Comparison of ENCODE assay signal across 11 cellular contexts in genomic region chr11:125627236-125627910, GRCh38. TPM values are rescaled to one million over a fixed set of nuclear protein-coding genes. Genes with fewer than 3 reads are reported as not detected.
DNase-seq lines count a peak whose midpoint lies in the region; ATAC-seq, FAIRE-seq and TF ChIP-seq lines count a peak whose summit lies in the region.
"Had no signal": no experiment of that assay in that cellular context is flagged by ENCODE, and none has a peak within 500 bp of the region (broad histone marks: within the 10 kb centered on the region; RNA-seq: fewer than 3 reads in every experiment).

No MANE protein-coding gene starts in this region.

- H4K20me1 ChIP-seq in fibroblast of lung (ENCODE audit: control insufficient read depth, extremely low read depth, insufficient read depth, low read length), result no peaks in the 10 kb centered on the region

- H3K4me3 Mint-ChIP-seq in activated T-cell treated with anti-CD3 and anti-CD28 coated beads, Interleukin-2, amount 50 U/mL, for 4 hours, result peak overlapping the region; percentile 97

- no peak for DNase-seq in activated T-cell treated with anti-CD3 and anti-CD28 coated beads, Interleukin-2, amount 50 U/mL, for 4 hours
- DNase-seq in activated T-cell treated with anti-CD3 and anti-CD28 coated beads, Interleukin-2, amount 50 U/mL, for 48 hours, result no peak
- DNase-seq in SK-N-MC (ENCODE audit: low read depth, low spot score) (no peak), fibroblast of lung (ENCODE audit: low read depth in 2 of 2) (peak; percentile 11 to 62), small intestine (no peak), GOT3 (lab: John Stamatoyannopoulos, UW) (no peak), NCI-H1048 (lab: John Stamatoyannopoulos, UW) (no peak)
- DNase-seq: effector memory CD4-positive, alpha-beta T cell had no signal

- peaks cover 17% of the 10 kb centered on the region for H3K4me1 Mint-ChIP-seq in activated T-cell treated with anti-CD3 and anti-CD28 coated beads, Interleukin-2, amount 50 U/mL, for 4 hours (ENCODE audit: low read depth)

- no peak for ATAC-seq in activated T-cell treated with anti-CD3 and anti-CD28 coated beads, Interleukin-2, amount 50 U/mL, for 4 hours

- 53 to 59% (median 55%) methylated on average over 7 of the region's 7 CpGs for WGBS in small intestine, 3 donors

- H3K27me3 ChIP-seq in fibroblast of lung (ENCODE audit: control insufficient read depth, insufficient read depth, low read length) (no peaks in the 10 kb centered on the region), skeletal muscle satellite cell (ENCODE audit: control insufficient read depth, insufficient read depth, low read length) (no peaks in the 10 kb centered on the region), small intestine (ENCODE audit: control insufficient read depth in 2 of 2, insufficient read depth in 2 of 2, low read length in 2 of 2) (no peaks in the 10 kb centered on the region)

- H3K36me3 ChIP-seq in SK-N-MC (ENCODE audit: insufficient read depth, low read length) (peaks cover 43% of the 10 kb centered on the region), fibroblast of lung (ENCODE audit: control insufficient read depth, insufficient read depth, low read length) (no peaks in the 10 kb centered on the region), skeletal muscle satellite cell (ENCODE audit: insufficient read depth, low read length) (peaks cover 10% of the 10 kb centered on the region), small intestine (ENCODE audit: control insufficient read depth in 2 of 2, insufficient read depth in 2 of 2, low read length in 2 of 2) (no peaks in the 10 kb centered on the region)

- peaks cover 2% of the 10 kb centered on the region for H3K4me1 ChIP-seq in fibroblast of lung (ENCODE audit: control insufficient read depth, extremely low read depth, insufficient read depth, low read length)
- H3K4me1 ChIP-seq in skeletal muscle satellite cell (ENCODE audit: control insufficient read depth, insufficient read depth, low read length), result peaks cover 19% of the 10 kb centered on the region
- H3K4me1 ChIP-seq in small intestine (ENCODE audit: control insufficient read depth in 2 of 2, insufficient read depth in 1 of 2, low read depth in 1 of 2, low read length in 1 of 2), result peaks cover 0 to 3% of the 10 kb centered on the region in 2 donors

- H3K4me2 ChIP-seq in fibroblast of lung (ENCODE audit: extremely low read depth, insufficient read depth, low read length) (peak overlapping the region; percentile 77), skeletal muscle satellite cell (ENCODE audit: low read length) (peak overlapping the region; percentile 95)

- no peak for TF ChIP-seq CTCF in fibroblast of lung (conservative IDR thresholded peaks at IDR 0.05 in 1 of 2, IDR thresholded peaks at IDR 0.05 in 1 of 2; ENCODE audit: low read depth in 1 of 2, low read length in 2 of 2)

- H3K9me3 Mint-ChIP-seq in activated T-cell treated with anti-CD3 and anti-CD28 coated beads, Interleukin-2, amount 50 U/mL, for 4 hours, result no peaks in the 10 kb centered on the region

- H3K9me3 ChIP-seq in SK-N-MC (ENCODE audit: low read depth, low read length) (no peaks in the 10 kb centered on the region), fibroblast of lung (ENCODE audit: control insufficient read depth, insufficient read depth, low read depth, low read length) (no peaks in the 10 kb centered on the region), skeletal muscle satellite cell (replicated peaks; ENCODE audit: low read length) (no peaks in the 10 kb centered on the region), small intestine (ENCODE audit: control insufficient read depth, low read depth) (no peaks in the 10 kb centered on the region)

- H3K27ac ChIP-seq in SK-N-MC (no peak overlapping the region), fibroblast of lung (ENCODE audit: insufficient read depth, low read length) (peak overlapping the region; percentile 93), small intestine (ENCODE audit: low read depth in 1 of 2, low read length in 1 of 2) (no peak overlapping the region)

- H2AFZ ChIP-seq in fibroblast of lung (ENCODE audit: low read length), result peak overlapping the region; percentile 3

- H3K36me3 Mint-ChIP-seq in activated T-cell treated with anti-CD3 and anti-CD28 coated beads, Interleukin-2, amount 50 U/mL, for 4 hours (ENCODE audit: insufficient read depth), result peaks cover 6% of the 10 kb centered on the region

- no peak for FAIRE-seq in small intestine (lab: Jason Lieb, UNC)

- peak overlapping the region; percentile 96 for H3K4me3 ChIP-seq in SK-N-MC
- H3K4me3 ChIP-seq in fibroblast of lung (replicated peaks in 1 of 4; ENCODE audit: control extremely low read depth in 1 of 4, insufficient read depth in 1 of 4, low read depth in 3 of 4, low read length in 4 of 4), result peak overlapping the region; percentile 60 to 90 (median 69)
- peak overlapping the region; percentile 75 for H3K4me3 ChIP-seq in skeletal muscle satellite cell (ENCODE audit: low read length)
- peak overlapping the region in 1 of 2 donors; percentile 79 for H3K4me3 ChIP-seq in small intestine (ENCODE audit: low read depth in 1 of 2, low read length in 2 of 2)

- H3K27me3 Mint-ChIP-seq in activated T-cell treated with anti-CD3 and anti-CD28 coated beads, Interleukin-2, amount 50 U/mL, for 4 hours (ENCODE audit: low read depth), result no peaks in the 10 kb centered on the region

- peaks cover 11% of the 10 kb centered on the region for H3K79me2 ChIP-seq in fibroblast of lung (ENCODE audit: control insufficient read depth, insufficient read depth, low read length)

- H3K9ac ChIP-seq in SK-N-MC (ENCODE audit: insufficient read length) (peak overlapping the region; percentile 88), fibroblast of lung (ENCODE audit: insufficient read depth, low read length) (peak overlapping the region; percentile 9), skeletal muscle satellite cell (ENCODE audit: low read depth, low read length) (peak overlapping the region; percentile 89)

RNA-seq across cellular contexts. Expression of gene CHEK1, which starts 2.4 kb away (rescaled TPM):
- 100 to 1,000 TPM in 2 of 3 donors, 10 to 100 TPM in 1; 93.4 to 134 (median 108) TPM for total RNA-seq in activated T-cell treated with anti-CD3 and anti-CD28 coated beads, Interleukin-2, amount 50 U/mL, for 4 hours
- 28.5 and 39.5 TPM in 2 replicates for total RNA-seq in fibroblast of lung
- polyA plus RNA-seq in fibroblast of lung, result 28.3 and 37.9 TPM in 2 replicates
- 22.3 and 33.4 TPM in 2 replicates for polyA plus RNA-seq in fibroblast of lung (2012)
- polyA minus RNA-seq in fibroblast of lung (ENCODE audit: low replicate concordance), result 6.9 and 14.6 TPM in 2 replicates
- 23.1 and 28.4 TPM in 2 replicates for total RNA-seq in skeletal muscle satellite cell (2012; rRNA removed)
- 10 to 100 TPM in 1 of 3 donors, 1 to 10 TPM in 2; 2.7 to 22.6 (median 3.4) TPM for polyA plus RNA-seq in small intestine

RNA-seq across cellular contexts. Expression of gene STT3A, which starts 34.7 kb away (rescaled TPM):
- total RNA-seq in activated T-cell treated with anti-CD3 and anti-CD28 coated beads, Interleukin-2, amount 50 U/mL, for 4 hours, result 100 to 1,000 TPM; 124 to 148 (median 141) TPM
- total RNA-seq in fibroblast of lung, result 188 and 257 TPM in 2 replicates
- polyA plus RNA-seq in fibroblast of lung (342 and 375 TPM in 2 replicates), small intestine (10 to 100 TPM; 16.5 to 79.3 (median 17.2) TPM)
- polyA plus RNA-seq in fibroblast of lung (2012), result 204 and 239 TPM in 2 replicates
- 527 and 675 TPM in 2 replicates for polyA minus RNA-seq in fibroblast of lung (ENCODE audit: low replicate concordance)
- total RNA-seq in skeletal muscle satellite cell (2012; rRNA removed), result 147 and 212 TPM in 2 replicates

RNA-seq across cellular contexts. Expression of gene ACRV1, which starts 53.3 kb away (rescaled TPM):
- total RNA-seq in activated T-cell treated with anti-CD3 and anti-CD28 coated beads, Interleukin-2, amount 50 U/mL, for 4 hours, result not detected
- total RNA-seq in fibroblast of lung, result 0.26 TPM in 1 of 2 replicates, not detected in the other
- not detected in 2 replicates for polyA plus RNA-seq in fibroblast of lung
- polyA plus RNA-seq in fibroblast of lung (2012), result 0.08 and 0.14 TPM in 2 replicates
- not detected in 2 replicates for polyA minus RNA-seq in fibroblast of lung (ENCODE audit: low replicate concordance)
- total RNA-seq in skeletal muscle satellite cell (2012; rRNA removed), result not detected in 2 replicates
- polyA plus RNA-seq in small intestine, result under 1 TPM in 1 of 3 donors, not detected in 2; 0.07 TPM
- total RNA-seq: renal cortical epithelial cell; T-helper 2 cell treated with Interferon-gamma antibody and Interleukin-4, amounts not matched to agents 100 ng/mL and 5 ng/mL, for 36 hours had no signal

RNA-seq across cellular contexts. Expression of gene EI24, which starts 58.1 kb away (rescaled TPM):
- total RNA-seq in activated T-cell treated with anti-CD3 and anti-CD28 coated beads, Interleukin-2, amount 50 U/mL, for 4 hours, result 10 to 100 TPM; 53.8 to 61.9 (median 57.2) TPM
- 94.6 and 107 TPM in 2 replicates for total RNA-seq in fibroblast of lung
- polyA plus RNA-seq in fibroblast of lung, result 180 and 185 TPM in 2 replicates
- polyA plus RNA-seq in fibroblast of lung (2012), result 84.4 and 93.4 TPM in 2 replicates
- polyA minus RNA-seq in fibroblast of lung (ENCODE audit: low replicate concordance), result 66.1 and 75.0 TPM in 2 replicates
- total RNA-seq in skeletal muscle satellite cell (2012; rRNA removed), result 93.5 and 131 TPM in 2 replicates
- polyA plus RNA-seq in small intestine, result 10 to 100 TPM; 39.4 to 85.2 (median 41.2) TPM

Comparison
In these comparisons a context has a peak if more than half of its experiments do, and no peak if none do; other contexts are left out.
1. DNase-seq: peak in fibroblast of lung (2 of 2); none in activated T-cell treated with anti-CD3 and anti-CD28 coated beads, Interleukin-2, amount 50 U/mL, for 4 hours (single experiment), activated T-cell treated with anti-CD3 and anti-CD28 coated beads, Interleukin-2, amount 50 U/mL, for 48 hours (0 of 2), SK-N-MC (single experiment), small intestine (single experiment), GOT3 (single experiment) and NCI-H1048 (single experiment).
2. H3K9ac ChIP-seq: peak in every context shown above with its lines; median percentile 89 in skeletal muscle satellite cell; 88 in SK-N-MC; 9 in fibroblast of lung.